Comparison of ENCODE assay signal across 12 cellular contexts in genomic region chr2:88754585-88755305, GRCh38.
DNase-seq lines count a peak whose midpoint lies in the region; ATAC-seq, FAIRE-seq and TF ChIP-seq lines count a peak whose summit lies in the region.
"Had no signal": no experiment of that assay in that cellular context is flagged by ENCODE, and none has a peak within 500 bp of the region (broad histone marks: within the 10 kb centered on the region; RNA-seq: fewer than 3 reads in every experiment).

No MANE protein-coding gene starts in this region.

- no peak overlapping the region; the same call in 1 of the 2 replicates for H2AFZ ChIP-seq in Karpas-422 (ENCODE audit: low read length)

- no peaks in the 10 kb centered on the region for H3K9me2 ChIP-seq in Karpas-422 (replicated peaks; ENCODE audit: insufficient read depth, low read length)

- H3K4me3 ChIP-seq in Karpas-422 (ENCODE audit: low read length) (peak overlapping the region; percentile 41), Peyer's patch (no peak overlapping the region), lower lobe of right lung (no peak overlapping the region)
- H3K4me3 ChIP-seq: A549, SJSA1, skin epidermis had no signal

- peaks cover 6% of the 10 kb centered on the region for H3K9me3 Mint-ChIP-seq in activated CD4-positive, alpha-beta T cell treated with anti-CD3 and anti-CD28 coated beads for 36 hours (ENCODE audit: low read depth)
- H3K9me3 Mint-ChIP-seq in naive B cell: peaks cover 0 to 15% (median 11%) of the 10 kb centered on the region in 7 donors

- DNase-seq in activated CD4-positive, alpha-beta T cell treated with anti-CD3 and anti-CD28 coated beads for 36 hours: no peak
- DNase-seq in activated CD4-positive, alpha-beta T cell treated with anti-CD3 and anti-CD28 coated beads for 4 hours: no peak
- DNase-seq in Karpas-422: peak; percentile 45
- no peak for DNase-seq in naive B cell
- no peak for DNase-seq in Peyer's patch
- no peak for DNase-seq in GM12892 (ENCODE audit: insufficient read length)
- DNase-seq in lower lobe of right lung: no peak
- DNase-seq: immature natural killer cell had no signal

- H3K27me3 Mint-ChIP-seq in activated CD4-positive, alpha-beta T cell treated with anti-CD3 and anti-CD28 coated beads for 36 hours: no peaks in the 10 kb centered on the region
- no peaks in the 10 kb centered on the region for H3K27me3 Mint-ChIP-seq in naive B cell

- CTCF ChIA-PET in activated CD4-positive, alpha-beta T cell treated with anti-CD3 and anti-CD28 coated beads for 36 hours (lab: Charles Lee): interaction anchor here (1.0 to 1.4 kb wide), 5 partner anchors 9 to 125 kb away, joined by 3 to 9 read pairs (median 4); no protein-coding TSS in a partner anchor

- H3K36me3 ChIP-seq in Karpas-422 (ENCODE audit: insufficient read depth, low read length): peaks cover 31% of the 10 kb centered on the region
- H3K36me3 ChIP-seq in Peyer's patch: peaks cover 0 to 35% (median 4%) of the 10 kb centered on the region in 3 donors
- peaks cover 38% of the 10 kb centered on the region for H3K36me3 ChIP-seq in lower lobe of right lung

- H3K36me3 Mint-ChIP-seq in activated CD4-positive, alpha-beta T cell treated with anti-CD3 and anti-CD28 coated beads for 36 hours (ENCODE audit: low read depth): peaks cover 70% of the 10 kb centered on the region
- H3K36me3 Mint-ChIP-seq in naive B cell: peaks cover 16 to 29% of the 10 kb centered on the region in 2 donors

- H3K9me3 ChIP-seq in Karpas-422 (ENCODE audit: low read length) (0 out of 2 replicates have a peak, but pooled peaks cover 3% of the 10 kb centered on the region), Peyer's patch (peaks cover 0 to 5% (median 0%) of the 10 kb centered on the region in 4 donors), lower lobe of right lung (peaks cover 13% of the 10 kb centered on the region)
- H3K9me3 ChIP-seq: SJSA1 had no signal

- H3K4me1 Mint-ChIP-seq in activated CD4-positive, alpha-beta T cell treated with anti-CD3 and anti-CD28 coated beads for 36 hours: peaks cover 51% of the 10 kb centered on the region
- H3K4me1 Mint-ChIP-seq in naive B cell: peaks cover 10 to 17% (median 12%) of the 10 kb centered on the region in 3 donors

- peak overlapping the region; percentile 73 for H3K9ac ChIP-seq in Karpas-422 (ENCODE audit: low read length)

- intact Hi-C loops in activated CD4-positive, alpha-beta T cell treated with anti-CD3 and anti-CD28 coated beads for 36 hours (cut with DNase I, micrococcal nuclease): loop anchor here (1.0 to 5.0 kb wide), 3 partner anchors 62 to 127 kb away; partner anchors contain the start of genes RPIA (in 2 of the 2) and EIF2AK3 (in 1 of the 2)
- intact Hi-C loops in lower lobe of right lung (cut with DNase I): no loop called here

- no peak for TF ChIP-seq CTCF in Peyer's patch (IDR thresholded peaks at IDR 0.05)
- TF ChIP-seq CTCF in lower lobe of right lung (IDR thresholded peaks at IDR 0.05): no peak

- no peak overlapping the region for H3K4me3 Mint-ChIP-seq in activated CD4-positive, alpha-beta T cell treated with anti-CD3 and anti-CD28 coated beads for 36 hours
- peak overlapping the region in 1 of 8 donors; percentile 13 for H3K4me3 Mint-ChIP-seq in naive B cell
- H3K4me3 Mint-ChIP-seq: immature natural killer cell had no signal

- peak overlapping the region; percentile 99 for H3K27ac Mint-ChIP-seq in activated CD4-positive, alpha-beta T cell treated with anti-CD3 and anti-CD28 coated beads for 36 hours
- H3K27ac Mint-ChIP-seq in naive B cell: peak overlapping the region; percentile 75 to 99 (median 92)

- H3K4me2 ChIP-seq in Karpas-422 (ENCODE audit: low read depth, low read length, poor library complexity, severe bottlenecking): peak overlapping the region; percentile 62
- H3K4me2 ChIP-seq: A549 had no signal

- no peaks in the 10 kb centered on the region for H4K20me1 ChIP-seq in Karpas-422 (ENCODE audit: insufficient read depth, low read depth, low read length)

- POLR2A ChIA-PET in activated CD4-positive, alpha-beta T cell treated with anti-CD3 and anti-CD28 coated beads for 36 hours (lab: Charles Lee): interaction anchor here (0.6 to 1.1 kb wide), 3 partner anchors 11 to 80 kb away, joined by 3 read pairs; no protein-coding TSS in a partner anchor

- H3K4me1 ChIP-seq in Karpas-422 (ENCODE audit: low read length): peaks cover 54% of the 10 kb centered on the region
- H3K4me1 ChIP-seq in Peyer's patch: no peaks in the 10 kb centered on the region
- no peaks in the 10 kb centered on the region for H3K4me1 ChIP-seq in lower lobe of right lung
- H3K4me1 ChIP-seq: A549, SJSA1 had no signal

- no peak for FAIRE-seq in GM12892 (lab: Jason Lieb, UNC)
- FAIRE-seq: A549 had no signal

- H3K27ac ChIP-seq in Karpas-422 (ENCODE audit: low read length): peak overlapping the region; percentile 98
- peak overlapping the region in 2 of 4 donors; percentile 21 to 39 for H3K27ac ChIP-seq in Peyer's patch
- H3K27ac ChIP-seq in lower lobe of right lung: no peak overlapping the region
- H3K27ac ChIP-seq: A549, SJSA1, skin epidermis had no signal

- no peaks in the 10 kb centered on the region for H3K27me3 ChIP-seq in Karpas-422 (ENCODE audit: low read length)
- no peaks in the 10 kb centered on the region for H3K27me3 ChIP-seq in Peyer's patch
- no peaks in the 10 kb centered on the region for H3K27me3 ChIP-seq in lower lobe of right lung (ENCODE audit: low read depth)
- H3K27me3 ChIP-seq: SJSA1 had no signal

- TF ChIP-seq POLR2A in Peyer's patch (IDR thresholded peaks at IDR 0.05) (no peak), GM12892 (IDR thresholded peaks at IDR 0.05; ENCODE audit: low read depth, low read length) (no peak)

- no peaks in the 10 kb centered on the region for H3K79me2 ChIP-seq in Karpas-422 (ENCODE audit: low read length)

- peak; percentile 21 for ATAC-seq in activated CD4-positive, alpha-beta T cell treated with anti-CD3 and anti-CD28 coated beads for 36 hours
- ATAC-seq in HG02588 (IDR thresholded peaks at IDR 0.05; ENCODE audit: unreplicated experiment): peak; percentile 31
- ATAC-seq in naive B cell (ENCODE audit: low read depth in 2 of 2): peak; percentile 3 to 37
- ATAC-seq in lower lobe of right lung: no peak
- ATAC-seq: A549 had no signal

Comparison
In these comparisons a context has a peak if more than half of its experiments do, and no peak if none do; other contexts are left out.
1. ATAC-seq: peak in activated CD4-positive, alpha-beta T cell treated with anti-CD3 and anti-CD28 coated beads for 36 hours (single experiment), HG02588 (single experiment) and naive B cell (2 of 2); none in lower lobe of right lung (0 of 2).